ENCODE assay signal across 21 cellular contexts in the genomic region with DNA sequence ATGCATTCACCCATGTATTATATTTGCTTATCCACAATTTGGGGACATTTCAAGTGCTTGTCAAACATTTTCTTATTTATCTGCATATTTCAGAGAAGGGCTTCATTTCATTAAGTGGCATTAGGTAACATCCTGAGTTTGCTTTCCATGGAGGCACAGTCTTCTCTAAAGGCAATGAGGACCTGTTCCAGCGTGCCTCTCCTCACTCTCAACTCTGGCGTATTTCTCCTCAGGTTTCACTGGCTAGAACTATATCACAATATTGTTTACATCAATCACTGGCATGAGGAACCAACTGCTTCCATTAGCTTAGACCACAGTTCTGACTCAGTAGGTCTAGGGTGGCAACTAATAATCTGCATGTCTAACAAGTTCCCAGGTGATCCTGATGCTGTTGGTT.
A peak's percentile ranks its signal among the peaks of the same experiment; 100 is the strongest.
DNase-seq lines count a peak whose midpoint lies in the region; ATAC-seq, FAIRE-seq and TF ChIP-seq lines count a peak whose summit lies in the region.
"Had no signal": no experiment of that assay in that cellular context is flagged by ENCODE, and none has a peak within 500 bp of the region (broad histone marks: within the 10 kb centered on the region; RNA-seq: fewer than 3 reads in every experiment).

No MANE protein-coding gene starts in this region.

- DNase-seq in NCI-H748 (lab: John Stamatoyannopoulos, UW; ENCODE audit: unreplicated experiment) = peak; percentile 31
- DNase-seq in NCI-H748 treated with DMSO at 0.1 percent for 48 hours (lab: John Stamatoyannopoulos, UW) = no peak
- DNase-seq in NCI-H2171 (lab: John Stamatoyannopoulos, UW) = peak; percentile 27
- DNase-seq in astrocyte (ENCODE audit: low read depth) = no peak
- DNase-seq in urothelium cell line (ENCODE audit: low spot score) = no peak
- no peak for DNase-seq in GM19239 (ENCODE audit: insufficient read length, low spot score)
- no peak for DNase-seq in cerebellum (ENCODE audit: low spot score)
- DNase-seq: activated CD4-positive, CD25-positive, alpha-beta regulatory T cell treated with anti-CD3 and anti-CD28 coated beads, Interleukin-2, amount 50 U/mL, for 72 hours; effector memory CD4-positive, alpha-beta T cell; GOT3; NCI-H2227 treated with DMSO at 0.1 percent for 48 hours; T1000 had no signal

- no peaks in the 10 kb centered on the region for H3K9me3 Mint-ChIP-seq in astrocyte (ENCODE audit: unreplicated experiment)
- H3K9me3 Mint-ChIP-seq: neural crest cell had no signal

- no peaks in the 10 kb centered on the region for H3K9me3 ChIP-seq in astrocyte (ENCODE audit: insufficient read depth, low read depth, low read length)
- H3K9me3 ChIP-seq: suprapubic skin, vagina had no signal

- no peak for ATAC-seq in HG03520 (IDR thresholded peaks at IDR 0.05; ENCODE audit: unreplicated experiment)
- ATAC-seq: GM12878 had no signal

- H3K4me3 ChIP-seq in astrocyte (ENCODE audit: insufficient read depth, low read depth, low read length) = no peak overlapping the region
- H3K4me3 ChIP-seq: BLaER1, GM12878, suprapubic skin, vagina had no signal

- H3K27me3 Mint-ChIP-seq in astrocyte (ENCODE audit: low read depth, unreplicated experiment) = no peaks in the 10 kb centered on the region
- H3K27me3 Mint-ChIP-seq: activated naive CD8-positive, alpha-beta T cell; progenitor cell of endocrine pancreas had no signal

- peak overlapping the region; percentile 59 for H3K4me2 ChIP-seq in astrocyte (ENCODE audit: low read length)

- H3K4me1 ChIP-seq in astrocyte (ENCODE audit: insufficient read depth, low read length) = peaks cover 19% of the 10 kb centered on the region

- H4K20me1 ChIP-seq in astrocyte (ENCODE audit: insufficient read depth, low read length) = no peaks in the 10 kb centered on the region

- no peak overlapping the region for H3K27ac ChIP-seq in astrocyte (ENCODE audit: low read depth, low read length)
- H3K27ac ChIP-seq: BLaER1, RWPE1, suprapubic skin, vagina had no signal

- H3K36me3 ChIP-seq in astrocyte (ENCODE audit: insufficient read depth, low read length) = no peaks in the 10 kb centered on the region
- H3K36me3 ChIP-seq: BLaER1, suprapubic skin, vagina had no signal

- no peak overlapping the region for H3K4me3 Mint-ChIP-seq in astrocyte (ENCODE audit: unreplicated experiment)
- H3K4me3 Mint-ChIP-seq: activated naive CD8-positive, alpha-beta T cell; neural crest cell had no signal

- no peak overlapping the region for H3K9ac ChIP-seq in astrocyte (ENCODE audit: low read length)
- H3K9ac ChIP-seq: BLaER1 had no signal

- H3K79me2 ChIP-seq in astrocyte (ENCODE audit: insufficient read depth, low read length) = no peaks in the 10 kb centered on the region

- no peak for TF ChIP-seq CTCF in astrocyte (IDR thresholded peaks at IDR 0.05; ENCODE audit: insufficient read depth, low read depth, low read length)

- FAIRE-seq in astrocyte (lab: Jason Lieb, UNC) (no peak), urothelium cell line (lab: Jason Lieb, UNC) (peak; percentile 81), GM19239 (lab: Jason Lieb, UNC) (no peak)
- FAIRE-seq: GM12878 had no signal

- H2AFZ ChIP-seq in astrocyte (ENCODE audit: low read depth, low read length) = no peak overlapping the region

- no peak overlapping the region for H3K27ac Mint-ChIP-seq in astrocyte (ENCODE audit: unreplicated experiment)
- H3K27ac Mint-ChIP-seq: activated naive CD8-positive, alpha-beta T cell; progenitor cell of endocrine pancreas had no signal

- no peaks in the 10 kb centered on the region for H3K27me3 ChIP-seq in astrocyte (ENCODE audit: insufficient read depth, low read length)
- H3K27me3 ChIP-seq: BLaER1, suprapubic skin, vagina had no signal

- peaks cover 3% of the 10 kb centered on the region for H3K36me3 Mint-ChIP-seq in astrocyte (ENCODE audit: low read depth, unreplicated experiment)

- H3K4me1 Mint-ChIP-seq in astrocyte (ENCODE audit: low read depth, unreplicated experiment) = peaks cover 18% of the 10 kb centered on the region

Comparison
In these comparisons a context has a peak if more than half of its experiments do, and no peak if none do; other contexts are left out.
1. DNase-seq: peak in NCI-H748 (single experiment) and NCI-H2171 (single experiment); none in NCI-H748 treated with DMSO at 0.1 percent for 48 hours (single experiment), astrocyte (single experiment), urothelium cell line (single experiment), GM19239 (single experiment) and cerebellum (single experiment).